8 cellular contexts compared by ENCODE assay signal in genomic region chr18:63949068-63949737, GRCh38.
DNase-seq lines count a peak whose midpoint lies in the region; ATAC-seq and TF ChIP-seq lines count a peak whose summit lies in the region.

Gene HMSD, plus strand, starts transcription at chr18:63949301. Its CDS starts 4,155 bp downstream, at chr18:63953456.

- TF ChIP-seq CTCF in GM20000 (IDR thresholded peaks at IDR 0.05; ENCODE audit: extremely low read depth, missing control alignments) (peak; percentile 24), astrocyte of the spinal cord (IDR thresholded peaks at IDR 0.05; ENCODE audit: low read depth, low read length) (peak; percentile 56)

- DNase-seq in DMS79 (lab: John Stamatoyannopoulos, UW) (peak; percentile 52), GM20000 (ENCODE audit: low spot score) (peak; percentile 80), SHP77 treated with DMSO at 0.1 percent for 48 hours (lab: John Stamatoyannopoulos, UW) (peak; percentile 36), astrocyte of the spinal cord (ENCODE audit: low read depth, low spot score) (peak; percentile 50), iris pigment epithelial cell (ENCODE audit: low read depth) (peak; percentile 37), SKM-1 (lab: John Stamatoyannopoulos, UW; ENCODE audit: unreplicated experiment) (no peak)
- peak; percentile 81 for DNase-seq in stimulated activated CD4-positive, alpha-beta T cell treated with anti-CD3 and anti-CD28 coated beads, Interleukin-15, amount 100 ng/mL, for 24 hours

- in situ Hi-C loops in astrocyte of the spinal cord (cut with HindIII; ENCODE audit: low sequenced_read_pairs): no loop called here

- peak; percentile 87 for ATAC-seq in HG03565 (IDR thresholded peaks at IDR 0.05; ENCODE audit: unreplicated experiment)

- H3K4me3 ChIP-seq in astrocyte of the spinal cord (ENCODE audit: low read depth, low read length): peak within 1 kb of the TSS; percentile 57
